Comparison of ENCODE assay signal across 8 cellular contexts in genomic region chr19:43504426-43505185, GRCh38. TPM values are rescaled to one million over a fixed set of nuclear protein-coding genes. Genes with fewer than 3 reads are reported as not detected.
DNase-seq lines count a peak whose midpoint lies in the region; ATAC-seq and TF ChIP-seq lines count a peak whose summit lies in the region.

PHLDB3 (minus strand) TSS chr19:43504746; CDS start chr19:43504118, 628 bp downstream.

- no peaks in the 10 kb centered on the region for H4K20me1 ChIP-seq in smooth muscle cell (ENCODE audit: low read depth)

- H3K9me3 ChIP-seq in Panc1 (ENCODE audit: control insufficient read depth, insufficient read depth, low read depth, low read length) (no peaks in the 10 kb centered on the region), ascending aorta (no peaks in the 10 kb centered on the region), iPS-18c (ENCODE audit: control insufficient read depth, insufficient read depth, low read length) (no peaks in the 10 kb centered on the region), smooth muscle cell (replicated peaks; ENCODE audit: low read depth) (no peaks in the 10 kb centered on the region)

- CTCF ChIA-PET in Panc1 (lab: Charles Lee), result interaction anchor here (1.2 kb wide), 1 partner anchor 58 kb away, joined by 3 read pairs; no protein-coding TSS in a partner anchor

- peak within 1 kb of the TSS; percentile 92 for H3K4me2 ChIP-seq in smooth muscle cell

- TF ChIP-seq CTCF in Panc1 (IDR thresholded peaks at IDR 0.05) (no peak), ascending aorta (IDR thresholded peaks at IDR 0.05) (peak in 1 of 3 experiments; percentile 7), smooth muscle cell (IDR thresholded peaks at IDR 0.05; ENCODE audit: borderline replicate concordance, insufficient read depth, poor library complexity, severe bottlenecking) (no peak)

- H3K4me1 ChIP-seq in Panc1 (ENCODE audit: control insufficient read depth, insufficient read depth, low read length) (no peaks in the 10 kb centered on the region), ascending aorta (peaks cover 3 to 8% of the 10 kb centered on the region in 2 donors), smooth muscle cell (ENCODE audit: low read depth) (peaks cover 4% of the 10 kb centered on the region)

- intact Hi-C loops in Panc1 (cut with micrococcal nuclease; ENCODE audit: unreplicated experiment) (no loop called here), ascending aorta (cut with DNase I) (loop anchor here (1.0 to 2.0 kb wide), 5 partner anchors 22 to 57 kb away; partner anchors contain the start of genes ETHE1 and ZNF575)

- 6% methylated on average over 38 of the region's 42 CpGs for WGBS in smooth muscle cell (ENCODE audit: low lambda C conversion rate)

- H3K27me3 ChIP-seq in Panc1 (ENCODE audit: control insufficient read depth, insufficient read depth, low read length) (no peaks in the 10 kb centered on the region), ascending aorta (no peaks in the 10 kb centered on the region), smooth muscle cell (ENCODE audit: low read depth) (no peaks in the 10 kb centered on the region)

- BruUV-seq in Panc1 (replicated peaks; lab: Mats Ljungman, UMichigan), result no TSS peak

- DNase-seq in NCI-H1436 (lab: John Stamatoyannopoulos, UW), result peak; percentile 32
- no peak for DNase-seq in NCI-H1436 treated with DMSO at 0.1 percent for 48 hours (lab: John Stamatoyannopoulos, UW)
- DNase-seq in Panc1 (ENCODE audit: low read depth, low spot score), result no peak
- DNase-seq in ascending aorta (ENCODE audit: low spot score in 2 of 2), result peak in 1 of 2 donors; percentile 69
- peak; percentile 65 for DNase-seq in smooth muscle cell (lab: John Stamatoyannopoulos, UW; ENCODE audit: unreplicated experiment)
- DNase-seq in SKM-1 treated with dmso at 0.1 percent for 144 hours (lab: John Stamatoyannopoulos, UW; ENCODE audit: unreplicated experiment), result no peak

- POLR2A ChIA-PET in Panc1 (lab: Charles Lee), result interaction anchor here (0.6 kb wide), 1 partner anchor 30 kb away, joined by 3 read pairs; no protein-coding TSS in a partner anchor

- H2AFZ ChIP-seq in smooth muscle cell (ENCODE audit: low read depth), result peak within 1 kb of the TSS; percentile 92

- peak within 1 kb of the TSS; percentile 73 for H3K9ac ChIP-seq in smooth muscle cell (ENCODE audit: low read depth)

- no peaks in the 10 kb centered on the region for H3F3A ChIP-seq in smooth muscle cell (ENCODE audit: low read depth)

- peak within 1 kb of the TSS; percentile 65 to 77 for H3K4me3 ChIP-seq in Panc1 (ENCODE audit: low read depth in 2 of 2, low read length in 2 of 2)
- peak within 1 kb of the TSS; percentile 75 to 78 for H3K4me3 ChIP-seq in ascending aorta
- peak within 1 kb of the TSS; percentile 75 for H3K4me3 ChIP-seq in iPS-18c (ENCODE audit: insufficient read depth, low read depth, low read length)
- H3K4me3 ChIP-seq in smooth muscle cell, result peak within 1 kb of the TSS; percentile 83

- H3K79me2 ChIP-seq in smooth muscle cell (ENCODE audit: low read depth), result no peaks in the 10 kb centered on the region

- peak within 1 kb of the TSS; percentile 70 for H3K27ac ChIP-seq in Panc1 (ENCODE audit: low read length)
- H3K27ac ChIP-seq in ascending aorta, result peak within 1 kb of the TSS; percentile 87
- H3K27ac ChIP-seq in smooth muscle cell (ENCODE audit: low read depth), result peak within 1 kb of the TSS; percentile 79

- in situ Hi-C loops in Panc1 (cut with HindIII; ENCODE audit: low pct_unique_long_range_greater_than_20kb, low sequenced_read_pairs), result no loop called here

- ATAC-seq in HG03025 (IDR thresholded peaks at IDR 0.05; ENCODE audit: low FRiP score, unreplicated experiment) (peak; percentile 24), Panc1 (peak; percentile 75)

- H3K36me3 ChIP-seq in Panc1 (ENCODE audit: control insufficient read depth, insufficient read depth, low read length) (no peaks in the 10 kb centered on the region), ascending aorta (peaks cover 5 to 14% of the 10 kb centered on the region in 2 donors), smooth muscle cell (ENCODE audit: low read depth) (no peaks in the 10 kb centered on the region)

RNA-seq across cellular contexts. Expression of gene PHLDB3, which starts in this region (rescaled TPM):
- 6.7 TPM for total RNA-seq in Panc1 (2021; ENCODE audit: unreplicated experiment)
- polyA plus RNA-seq in Panc1 (2012; ENCODE audit: insufficient read length), result 5.2 TPM
- total RNA-seq in ascending aorta, result 1.8 TPM
- total RNA-seq in smooth muscle cell, result 7.2 and 8.9 TPM in 2 replicates
- 8.6 and 17.4 TPM in 2 replicates for polyA plus RNA-seq in smooth muscle cell

Comparison
In these comparisons a context has a peak if more than half of its experiments do, and no peak if none do; other contexts are left out.
1. DNase-seq: peak in NCI-H1436 (single experiment) and smooth muscle cell (single experiment); none in NCI-H1436 treated with DMSO at 0.1 percent for 48 hours (single experiment), Panc1 (single experiment) and SKM-1 treated with dmso at 0.1 percent for 144 hours (single experiment).
2. Peak in every context shown above with its lines, with median percentiles within 50 percentile points of each other: H3K27ac ChIP-seq and H3K4me3 ChIP-seq.